1 cellular context compared by ENCODE assay signal in genomic region chr12:54133663-54134375, GRCh38.
TF ChIP-seq lines count a peak whose summit lies in the region.

No MANE protein-coding gene starts in this region.

TF ChIP-seq in HepG2, 621 proteins besides CTCF, POLR2A, EP300 and RAD21:
- TF ChIP-seq ZNF788 (CRISPR knock-in tag; IDR thresholded peaks at IDR 0.05; ENCODE audit: borderline replicate concordance) (no peak), CHCHD3 (CRISPR knock-in tag; IDR thresholded peaks at IDR 0.05) (no peak), ZBTB42 (CRISPR knock-in tag; IDR thresholded peaks at IDR 0.05) (no peak), ZNF672 (CRISPR knock-in tag; IDR thresholded peaks at IDR 0.05) (no peak), ZNF343 (CRISPR knock-in tag; IDR thresholded peaks at IDR 0.05) (no peak), ZNF484 (CRISPR knock-in tag; IDR thresholded peaks at IDR 0.05; ENCODE audit: borderline replicate concordance, low read depth) (no peak), KDM4B (CRISPR knock-in tag; IDR thresholded peaks at IDR 0.05) (no peak), NR1H2 (CRISPR knock-in tag; IDR thresholded peaks at IDR 0.05; ENCODE audit: borderline replicate concordance, low read depth) (no peak), SP4 (CRISPR knock-in tag; IDR thresholded peaks at IDR 0.05) (no peak), MED13 (CRISPR knock-in tag; IDR thresholded peaks at IDR 0.05) (no peak), NCOA5 (CRISPR knock-in tag; IDR thresholded peaks at IDR 0.05) (no peak), ARID4A (CRISPR knock-in tag; IDR thresholded peaks at IDR 0.05; ENCODE audit: borderline replicate concordance) (no peak), SIN3B (IDR thresholded peaks at IDR 0.05; ENCODE audit: low read length) (no peak)
- TF ChIP-seq, protein P1, sequence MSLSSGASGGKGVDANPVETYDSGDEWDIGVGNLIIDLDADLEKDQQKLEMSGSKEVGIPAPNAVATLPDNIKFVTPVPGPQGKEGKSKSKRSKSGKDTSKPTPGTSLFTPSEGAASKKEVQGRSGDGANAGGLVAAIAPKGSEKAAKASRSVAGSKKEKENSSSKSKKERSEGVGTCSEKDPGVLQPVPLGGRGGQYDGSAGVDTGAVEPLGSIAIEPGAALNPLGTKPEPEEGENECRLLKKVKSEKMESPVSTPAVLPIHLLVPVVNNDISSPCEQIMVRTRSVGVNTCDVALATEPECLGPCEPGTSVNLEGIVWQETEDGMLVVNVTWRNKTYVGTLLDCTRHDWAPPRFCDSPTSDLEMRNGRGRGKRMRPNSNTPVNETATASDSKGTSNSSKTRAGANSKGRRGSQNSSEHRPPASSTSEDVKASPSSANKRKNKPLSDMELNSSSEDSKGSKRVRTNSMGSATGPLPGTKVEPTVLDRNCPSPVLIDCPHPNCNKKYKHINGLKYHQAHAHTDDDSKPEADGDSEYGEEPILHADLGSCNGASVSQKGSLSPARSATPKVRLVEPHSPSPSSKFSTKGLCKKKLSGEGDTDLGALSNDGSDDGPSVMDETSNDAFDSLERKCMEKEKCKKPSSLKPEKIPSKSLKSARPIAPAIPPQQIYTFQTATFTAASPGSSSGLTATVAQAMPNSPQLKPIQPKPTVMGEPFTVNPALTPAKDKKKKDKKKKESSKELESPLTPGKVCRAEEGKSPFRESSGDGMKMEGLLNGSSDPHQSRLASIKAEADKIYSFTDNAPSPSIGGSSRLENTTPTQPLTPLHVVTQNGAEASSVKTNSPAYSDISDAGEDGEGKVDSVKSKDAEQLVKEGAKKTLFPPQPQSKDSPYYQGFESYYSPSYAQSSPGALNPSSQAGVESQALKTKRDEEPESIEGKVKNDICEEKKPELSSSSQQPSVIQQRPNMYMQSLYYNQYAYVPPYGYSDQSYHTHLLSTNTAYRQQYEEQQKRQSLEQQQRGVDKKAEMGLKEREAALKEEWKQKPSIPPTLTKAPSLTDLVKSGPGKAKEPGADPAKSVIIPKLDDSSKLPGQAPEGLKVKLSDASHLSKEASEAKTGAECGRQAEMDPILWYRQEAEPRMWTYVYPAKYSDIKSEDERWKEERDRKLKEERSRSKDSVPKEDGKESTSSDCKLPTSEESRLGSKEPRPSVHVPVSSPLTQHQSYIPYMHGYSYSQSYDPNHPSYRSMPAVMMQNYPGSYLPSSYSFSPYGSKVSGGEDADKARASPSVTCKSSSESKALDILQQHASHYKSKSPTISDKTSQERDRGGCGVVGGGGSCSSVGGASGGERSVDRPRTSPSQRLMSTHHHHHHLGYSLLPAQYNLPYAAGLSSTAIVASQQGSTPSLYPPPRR (CRISPR knock-in tag; IDR thresholded peaks at IDR 0.05; ENCODE audit: borderline replicate concordance): no peak
